Comparison of ENCODE assay signal across 11 cellular contexts in the genomic region with DNA sequence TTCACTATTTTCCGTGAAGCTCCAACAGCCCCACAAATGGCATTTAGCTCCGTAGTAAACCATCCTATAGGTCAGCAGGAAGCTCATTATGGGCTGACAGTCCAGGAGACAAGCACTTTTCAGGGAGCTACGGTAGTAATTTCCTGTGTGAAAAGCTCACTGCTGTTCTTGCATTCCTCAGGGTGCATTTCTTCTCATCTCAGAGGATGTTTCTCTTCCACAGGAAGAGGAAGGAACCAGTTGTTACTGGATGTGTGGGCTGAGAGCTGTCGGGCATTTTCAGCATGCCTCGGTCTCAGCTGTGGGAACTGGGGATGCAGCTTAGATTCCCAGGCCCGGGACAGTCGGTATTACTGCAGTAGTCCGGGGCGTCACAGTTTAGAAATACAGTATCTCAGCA.
DNase-seq lines count a peak whose midpoint lies in the region; ATAC-seq, FAIRE-seq and TF ChIP-seq lines count a peak whose summit lies in the region.
"Had no signal": no experiment of that assay in that cellular context is flagged by ENCODE, and none has a peak within 500 bp of the region (broad histone marks: within the 10 kb centered on the region; RNA-seq: fewer than 3 reads in every experiment).

No MANE protein-coding gene starts in this region.

- H3K36me3 ChIP-seq in Panc1 (ENCODE audit: control insufficient read depth, insufficient read depth, low read length) (no peaks in the 10 kb centered on the region), neural cell (ENCODE audit: insufficient read depth, low read length) (no peaks in the 10 kb centered on the region)

- POLR2A ChIA-PET in Panc1 (lab: Charles Lee), result interaction anchor here (0.5 to 0.7 kb wide), 2 partner anchors 280 to 402 kb away, joined by 4 to 5 read pairs; no protein-coding TSS in a partner anchor

- TF ChIP-seq RAD21 in neural cell (conservative IDR thresholded peaks at IDR 0.05), result no peak

- H3K4me2 ChIP-seq in neural cell (ENCODE audit: low read length), result no peak overlapping the region
- H3K4me2 ChIP-seq: BLaER1 had no signal

- DNase-seq in AG08395 (ENCODE audit: low spot score), result peak; percentile 71
- DNase-seq in Panc1 (ENCODE audit: low read depth, low spot score), result no peak
- DNase-seq in fibroblast of peridontal ligament (ENCODE audit: extremely low read depth), result peak; percentile 31
- no peak for DNase-seq in GM19239 (ENCODE audit: insufficient read length, low spot score)
- DNase-seq in NCI-H345 (lab: John Stamatoyannopoulos, UW), result no peak
- DNase-seq in NCI-H510A treated with DMSO at 0.1 percent for 48 hours (lab: John Stamatoyannopoulos, UW), result no peak
- DNase-seq: activated effector memory CD4-positive, alpha-beta T cell treated with Interleukin-2 at 50 U/mL for 16 hours; NCI-H526 had no signal

- FAIRE-seq in GM19239 (lab: Jason Lieb, UNC), result no peak

- no peaks in the 10 kb centered on the region for H3K27me3 ChIP-seq in Panc1 (ENCODE audit: control insufficient read depth, insufficient read depth, low read length)
- H3K27me3 ChIP-seq in neural cell (ENCODE audit: insufficient read depth, low read depth, low read length), result no peaks in the 10 kb centered on the region
- H3K27me3 ChIP-seq: BLaER1 had no signal

- H3K9me2 ChIP-seq in neural cell (ENCODE audit: insufficient read depth, low read length), result no peaks in the 10 kb centered on the region

- H2AFZ ChIP-seq in neural cell (ENCODE audit: low read depth, low read length), result no peak overlapping the region

- TF ChIP-seq CTCF in Panc1 (IDR thresholded peaks at IDR 0.05), result no peak
- no peak for TF ChIP-seq CTCF in neural cell (IDR thresholded peaks at IDR 0.05; ENCODE audit: poor library complexity, severe bottlenecking)

- H3K27ac ChIP-seq in Panc1 (ENCODE audit: low read length) (peak overlapping the region; percentile 59), neural cell (ENCODE audit: low read length) (peak overlapping the region; percentile 22)
- H3K27ac ChIP-seq: BLaER1 had no signal

- no peak overlapping the region for H3K9ac ChIP-seq in neural cell (ENCODE audit: low read length)
- H3K9ac ChIP-seq: BLaER1 had no signal

- H3K4me3 ChIP-seq in Panc1 (ENCODE audit: low read depth in 2 of 2, low read length in 2 of 2), result no peak overlapping the region
- H3K4me3 ChIP-seq in neural cell (ENCODE audit: low read length), result peak overlapping the region; percentile 25
- H3K4me3 ChIP-seq: BLaER1 had no signal

- peaks cover 12% of the 10 kb centered on the region for H3K4me1 ChIP-seq in Panc1 (ENCODE audit: control insufficient read depth, insufficient read depth, low read length)

- ATAC-seq in Panc1 (peak; percentile 51; the same call in 1 of the 2 replicates), HG03139 (IDR thresholded peaks at IDR 0.05; ENCODE audit: unreplicated experiment) (no peak)

- intact Hi-C loops in Panc1 (cut with micrococcal nuclease; ENCODE audit: unreplicated experiment), result no loop called here

- BruUV-seq in Panc1 (replicated peaks; lab: Mats Ljungman, UMichigan), result no TSS peak

- no peak for TF ChIP-seq EP300 in neural cell (conservative IDR thresholded peaks at IDR 0.05; ENCODE audit: poor library complexity, severe bottlenecking)

- no peaks in the 10 kb centered on the region for H3K79me2 ChIP-seq in neural cell (replicated peaks; ENCODE audit: insufficient read depth, low read length)

- in situ Hi-C loops in Panc1 (cut with HindIII; ENCODE audit: low pct_unique_long_range_greater_than_20kb, low sequenced_read_pairs), result no loop called here

- H3F3A ChIP-seq in neural cell (ENCODE audit: insufficient read depth, low read length, poor library complexity, severe bottlenecking), result no peaks in the 10 kb centered on the region

- no peaks in the 10 kb centered on the region for H3K9me3 ChIP-seq in Panc1 (ENCODE audit: control insufficient read depth, insufficient read depth, low read depth, low read length)
- H3K9me3 ChIP-seq in neural cell (ENCODE audit: low read length), result no peaks in the 10 kb centered on the region
- H3K9me3 ChIP-seq: BLaER1 had no signal

- CTCF ChIA-PET in Panc1 (lab: Charles Lee), result interaction anchor here (0.6 kb wide), 1 partner anchor 534 kb away, joined by 3 read pairs; no protein-coding TSS in a partner anchor

- no peaks in the 10 kb centered on the region for H4K20me1 ChIP-seq in neural cell (ENCODE audit: insufficient read depth)
- H4K20me1 ChIP-seq: BLaER1 had no signal

TF ChIP-seq in neural cell, 6 proteins besides CTCF, POLR2A, EP300 and RAD21:
- TF ChIP-seq TAF1 (IDR thresholded peaks at IDR 0.05; ENCODE audit: low read depth) (no peak), SMC3 (conservative IDR thresholded peaks at IDR 0.05; ENCODE audit: poor library complexity) (no peak), POLR2AphosphoS5 (IDR thresholded peaks at IDR 0.05) (peak; percentile 43)

Comparison
In these comparisons a context has a peak if more than half of its experiments do, and no peak if none do; other contexts are left out.
1. DNase-seq: peak in AG08395 (single experiment) and fibroblast of peridontal ligament (single experiment); none in Panc1 (single experiment), GM19239 (single experiment), NCI-H345 (single experiment) and NCI-H510A treated with DMSO at 0.1 percent for 48 hours (single experiment).